In the genomic region with DNA sequence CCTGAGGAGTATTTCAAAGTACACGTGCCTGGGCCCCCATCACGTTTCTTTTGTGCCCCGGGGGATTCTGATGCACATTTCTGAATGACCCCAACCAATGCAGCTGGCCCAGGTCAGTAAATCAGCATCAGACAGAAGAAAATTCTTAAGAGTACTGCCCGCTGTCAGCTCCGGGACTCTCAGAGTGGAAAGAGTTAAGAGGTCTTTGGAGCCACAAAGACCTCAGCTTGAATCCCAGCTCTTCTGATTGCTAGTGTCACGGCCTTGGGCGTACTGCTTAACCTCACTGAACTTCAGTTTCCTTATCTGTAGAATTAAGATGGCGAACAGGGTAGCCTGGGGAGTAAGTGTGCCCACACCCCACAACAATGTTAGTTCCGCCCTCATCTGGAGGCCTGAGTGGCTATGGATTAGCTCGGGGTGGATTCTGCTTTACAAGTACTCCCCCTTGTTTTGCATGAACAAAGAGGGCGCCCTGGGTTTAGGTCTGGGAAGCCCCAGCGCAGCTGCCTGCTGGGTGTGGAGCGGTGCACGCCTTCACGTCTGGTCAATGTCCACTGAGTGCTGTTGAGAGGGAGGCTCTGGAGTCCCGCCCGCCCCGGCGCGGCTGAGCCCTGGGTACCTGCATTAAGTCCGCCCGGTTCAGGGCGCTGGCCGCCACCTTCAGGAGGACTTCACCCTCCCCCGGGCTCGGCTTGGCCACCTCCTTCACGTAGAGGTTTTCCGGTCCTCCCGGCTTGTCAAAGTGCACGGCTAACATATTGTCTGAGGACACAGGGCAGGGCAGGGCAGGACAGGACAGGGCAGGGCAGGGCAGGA, we compare ENCODE assay signal across 8 cellular contexts. TPM values are rescaled to one million over a fixed set of nuclear protein-coding genes. Genes with fewer than 3 reads are reported as not detected.
A peak's percentile ranks its signal among the peaks of the same experiment; 100 is the strongest.
DNase-seq lines count a peak whose midpoint lies in the region; ATAC-seq and TF ChIP-seq lines count a peak whose summit lies in the region.

No MANE protein-coding gene starts in this region.

- peaks cover 11% of the 10 kb centered on the region for H3K79me2 ChIP-seq in hepatocyte

- H3K9me3 ChIP-seq in hepatocyte (ENCODE audit: low read depth): no peaks in the 10 kb centered on the region

- H3K36me3 ChIP-seq in hepatocyte (replicated peaks; ENCODE audit: insufficient read depth, low read depth): no peaks in the 10 kb centered on the region

- H3K9me2 ChIP-seq in hepatocyte (replicated peaks; ENCODE audit: insufficient read depth): no peaks in the 10 kb centered on the region

- peak overlapping the region; percentile 80 for H3K4me2 ChIP-seq in hepatocyte

- H2AFZ ChIP-seq in hepatocyte: peak overlapping the region; percentile 39

- no peaks in the 10 kb centered on the region for H3K27me3 ChIP-seq in hepatocyte

- peaks cover 10% of the 10 kb centered on the region for H3K4me1 ChIP-seq in hepatocyte (ENCODE audit: insufficient read depth)

- peak overlapping the region; percentile 52 for H3K4me3 ChIP-seq in hepatocyte

- H3K27ac ChIP-seq in hepatocyte: peak overlapping the region; percentile 96

- TF ChIP-seq CTCF in GM20000 (IDR thresholded peaks at IDR 0.05; ENCODE audit: extremely low read depth, missing control alignments) (no peak), hepatocyte (IDR thresholded peaks at IDR 0.05; ENCODE audit: poor library complexity) (no peak)

- peak; percentile 70 for ATAC-seq in HG03571 (IDR thresholded peaks at IDR 0.05; ENCODE audit: unreplicated experiment)
- ATAC-seq in sciatic nerve: peak; percentile 69

- intact Hi-C loops in sciatic nerve (cut with DNase I): loop anchor here (2.0 to 10.0 kb wide), 2 partner anchors 157 to 301 kb away; a partner anchor contains a TSS

- H4K20me1 ChIP-seq in hepatocyte (ENCODE audit: insufficient read depth, poor library complexity, severe bottlenecking): no peaks in the 10 kb centered on the region

- WGBS in hepatocyte (ENCODE audit: low lambda C conversion rate, missing lambda C conversion rate): 4% methylated on average over 30 of the region's 30 CpGs

- in situ Hi-C loops in G401 (cut with HindIII; ENCODE audit: low sequenced_read_pairs): no loop called here

- DNase-seq in G401 (ENCODE audit: low spot score): peak; percentile 56
- peak; percentile 87 for DNase-seq in GM20000 (ENCODE audit: low spot score)
- peak; percentile 94 for DNase-seq in NCI-H82 (lab: John Stamatoyannopoulos, UW)
- peak; percentile 38 for DNase-seq in amniotic stem cell (lab: John Stamatoyannopoulos, UW)
- peak; percentile 93 for DNase-seq in hepatocyte (ENCODE audit: low spot score)
- no peak for DNase-seq in sciatic nerve (ENCODE audit: low spot score)
- DNase-seq in NK-92 (lab: John Stamatoyannopoulos, UW; ENCODE audit: unreplicated experiment): no peak

RNA-seq across cellular contexts. Expression of a gene that starts 0.9 kb away (rescaled TPM):
- 47.6 and 66.0 TPM in 2 replicates for total RNA-seq in G401 (2014; rRNA removed; shearing (Covaris generic))
- total RNA-seq in hepatocyte (29.8 and 31.9 TPM in 2 replicates), sciatic nerve (25.3 TPM)
- polyA plus RNA-seq in hepatocyte: 52.9 and 56.2 TPM in 2 replicates

RNA-seq across cellular contexts. Expression of a gene that starts 7.7 kb away (rescaled TPM):
- 339 and 437 TPM in 2 replicates for total RNA-seq in G401 (2014; rRNA removed; shearing (Covaris generic))
- total RNA-seq in hepatocyte (131 and 158 TPM in 2 replicates), sciatic nerve (62.5 TPM)
- polyA plus RNA-seq in hepatocyte: 170 and 174 TPM in 2 replicates

RNA-seq across cellular contexts. Expression of a gene that starts 34.2 kb away (rescaled TPM):
- total RNA-seq in G401 (2014; rRNA removed; shearing (Covaris generic)): 52.0 and 55.7 TPM in 2 replicates
- 20.2 and 24.4 TPM in 2 replicates for total RNA-seq in hepatocyte
- 36.3 and 37.2 TPM in 2 replicates for polyA plus RNA-seq in hepatocyte
- total RNA-seq in sciatic nerve: 11.1 TPM

RNA-seq across cellular contexts. Expression of a gene that starts 36.6 kb away (rescaled TPM):
- total RNA-seq in G401 (2014; rRNA removed; shearing (Covaris generic)): 14.3 and 22.5 TPM in 2 replicates
- total RNA-seq in hepatocyte: 6.0 and 6.8 TPM in 2 replicates
- 1.4 and 2.4 TPM in 2 replicates for polyA plus RNA-seq in hepatocyte
- 11.8 TPM for total RNA-seq in sciatic nerve

RNA-seq across cellular contexts. Expression of a gene that starts 39.4 kb away (rescaled TPM):
- total RNA-seq in G401 (2014; rRNA removed; shearing (Covaris generic)): not detected in 2 replicates
- total RNA-seq in hepatocyte: 0.24 and 1.2 TPM in 2 replicates
- polyA plus RNA-seq in hepatocyte: 0.75 and 1.7 TPM in 2 replicates
- 1.5 TPM for total RNA-seq in sciatic nerve

Comparison
In these comparisons a context has a peak if more than half of its experiments do, and no peak if none do; other contexts are left out.
1. DNase-seq: peak in G401 (single experiment), GM20000 (single experiment), NCI-H82 (single experiment), amniotic stem cell (single experiment) and hepatocyte (single experiment); none in sciatic nerve (single experiment) and NK-92 (single experiment).